Comparison of ENCODE assay signal across 19 cellular contexts in the genomic region with DNA sequence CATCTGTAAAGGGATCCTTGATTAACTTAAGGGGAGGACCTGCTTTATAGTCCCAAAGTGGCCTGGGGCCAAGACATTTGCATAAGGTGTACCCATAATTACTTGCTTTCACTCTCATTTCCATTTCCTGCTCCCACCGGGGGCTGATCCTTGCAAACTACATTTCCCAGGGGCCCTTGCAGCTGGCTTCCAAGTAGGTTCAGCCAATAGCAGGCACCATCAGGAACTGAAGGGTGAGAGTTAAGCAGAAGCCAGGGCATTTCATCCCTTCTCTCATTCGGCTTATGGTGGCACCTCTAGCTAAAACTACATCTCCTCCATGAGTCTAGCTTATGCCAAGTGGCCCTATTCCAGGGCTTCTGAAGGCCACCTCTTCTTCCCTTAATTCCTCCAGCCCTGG.
A peak's percentile ranks its signal among the peaks of the same experiment; 100 is the strongest.
DNase-seq lines count a peak whose midpoint lies in the region; ATAC-seq and TF ChIP-seq lines count a peak whose summit lies in the region.
"Had no signal": no experiment of that assay in that cellular context is flagged by ENCODE, and none has a peak within 500 bp of the region (broad histone marks: within the 10 kb centered on the region; RNA-seq: fewer than 3 reads in every experiment).

No MANE protein-coding gene starts in this region.

- H3K4me3 ChIP-seq in NB4 (ENCODE audit: low read depth, low read length) (no peak overlapping the region), trophoblast cell (ENCODE audit: low read depth, low read length) (no peak overlapping the region), gastrocnemius medialis (no peak overlapping the region), Peyer's patch (no peak overlapping the region)
- H3K4me3 ChIP-seq: colonic mucosa, tibial nerve had no signal

- H3K4me1 Mint-ChIP-seq in WTC11 = peaks cover 7% of the 10 kb centered on the region
- H3K4me1 Mint-ChIP-seq: IgD-negative memory B cell, T-helper 17 cell had no signal

- H3K36me3 ChIP-seq in trophoblast cell (ENCODE audit: control insufficient read depth in 1 of 2, insufficient read depth in 2 of 2, low read length in 2 of 2) (no peaks in the 10 kb centered on the region), gastrocnemius medialis (no peaks in the 10 kb centered on the region), Peyer's patch (no peaks in the 10 kb centered on the region)
- H3K36me3 ChIP-seq: colonic mucosa, tibial nerve had no signal

- H2AFZ ChIP-seq in trophoblast cell (ENCODE audit: insufficient read depth, low read length, poor library complexity) = peak overlapping the region; percentile 49
- H2AFZ ChIP-seq: parathyroid adenoma had no signal

- CTCF ChIA-PET in WTC11 (lab: Charles Lee) = interaction anchor here (0.7 to 2.1 kb wide), 7 partner anchors 9 to 403 kb away, joined by 3 to 13 read pairs (median 5); no protein-coding TSS in a partner anchor

- H3K23ac ChIP-seq in trophoblast cell (ENCODE audit: low read length) = no peak overlapping the region

- H3K79me2 ChIP-seq in trophoblast cell (ENCODE audit: control insufficient read depth, insufficient read depth, low read length, poor library complexity) = no peaks in the 10 kb centered on the region
- H3K79me2 ChIP-seq: parathyroid adenoma had no signal

- H3K36me3 Mint-ChIP-seq in WTC11 = no peaks in the 10 kb centered on the region

- H2BK5ac ChIP-seq in trophoblast cell (ENCODE audit: low read depth, low read length, poor library complexity) = no peak overlapping the region

- H3K9me3 Mint-ChIP-seq in WTC11 = peaks cover 4% of the 10 kb centered on the region; the same call in 1 of the 2 replicates

- TF ChIP-seq POLR2A in NB4 (IDR thresholded peaks at IDR 0.05; ENCODE audit: extremely low read depth, insufficient read length) (no peak), gastrocnemius medialis (IDR thresholded peaks at IDR 0.05) (no peak), Peyer's patch (IDR thresholded peaks at IDR 0.05) (no peak)

- peak overlapping the region; percentile 24 for H3K4me2 ChIP-seq in trophoblast cell (ENCODE audit: low read length)

- H3K27me3 Mint-ChIP-seq in WTC11 (ENCODE audit: low read depth) = no peaks in the 10 kb centered on the region; the same call in 1 of the 2 replicates

- H3K4me3 Mint-ChIP-seq in WTC11 = peak overlapping the region; percentile 0; the same call in 1 of the 2 replicates
- H3K4me3 Mint-ChIP-seq: CD4-positive, alpha-beta T cell; IgD-negative memory B cell; T-helper 17 cell had no signal

- no peaks in the 10 kb centered on the region for H3K9me3 ChIP-seq in trophoblast cell (ENCODE audit: insufficient read depth, low read depth, low read length)
- no peaks in the 10 kb centered on the region for H3K9me3 ChIP-seq in gastrocnemius medialis
- no peaks in the 10 kb centered on the region for H3K9me3 ChIP-seq in Peyer's patch
- H3K9me3 ChIP-seq: colonic mucosa, tibial nerve had no signal

- TF ChIP-seq CTCF in NB4 (IDR thresholded peaks at IDR 0.05; ENCODE audit: low read depth, low read length) (no peak), WTC11 (IDR thresholded peaks at IDR 0.05) (no peak), gastrocnemius medialis (IDR thresholded peaks at IDR 0.05 in 4 of 5, conservative IDR thresholded peaks at IDR 0.05 in 1 of 5) (no peak), Peyer's patch (IDR thresholded peaks at IDR 0.05) (no peak)

- no peak overlapping the region for H4K8ac ChIP-seq in trophoblast cell (ENCODE audit: low read depth, low read length)

- no peak overlapping the region for H2AK5ac ChIP-seq in trophoblast cell (ENCODE audit: low read length)

- H3K18ac ChIP-seq in trophoblast cell (ENCODE audit: low read length) = no peak overlapping the region

- DNase-seq in NCI-H748 (lab: John Stamatoyannopoulos, UW; ENCODE audit: unreplicated experiment) = peak; percentile 46
- DNase-seq in NCI-H748 treated with DMSO at 0.1 percent for 48 hours (lab: John Stamatoyannopoulos, UW) = no peak
- peak; percentile 41 for DNase-seq in NB4 (ENCODE audit: low read depth)
- peak; percentile 74 for DNase-seq in WTC11 (ENCODE audit: low spot score)
- DNase-seq in trophoblast cell = no peak
- no peak for DNase-seq in SIG-M5 treated with dmso at 0.1 percent for 504 hours (lab: John Stamatoyannopoulos, UW; ENCODE audit: unreplicated experiment)
- DNase-seq in gastrocnemius medialis = no peak
- no peak for DNase-seq in Peyer's patch
- DNase-seq: activated naive CD4-positive, alpha-beta T cell treated with anti-CD3 and anti-CD28 coated beads, Interleukin-2, amount 50 U/mL, for 16 hours; CD4-positive, alpha-beta T cell; colonic mucosa; left cardiac atrium; NCI-H1105; NCI-H2227 treated with DMSO at 0.1 percent for 48 hours; T-helper 17 cell had no signal

- WGBS in trophoblast cell (ENCODE audit: extremely low coverage, insufficient coverage, insufficient read length) = no CpG with 5 or more reads among the region's 2 CpGs

- H3K27me3 ChIP-seq in trophoblast cell (ENCODE audit: insufficient read depth, low read length) (no peaks in the 10 kb centered on the region), gastrocnemius medialis (no peaks in the 10 kb centered on the region), Peyer's patch (no peaks in the 10 kb centered on the region)
- H3K27me3 ChIP-seq: colonic mucosa, tibial nerve had no signal

- H3K79me1 ChIP-seq in trophoblast cell (ENCODE audit: low read length) = no peaks in the 10 kb centered on the region

- POLR2A ChIA-PET in WTC11 (lab: Charles Lee) = no interaction called here

- H4K12ac ChIP-seq in trophoblast cell (ENCODE audit: low read depth, low read length) = no peak overlapping the region

- no peak overlapping the region for H3K14ac ChIP-seq in trophoblast cell (ENCODE audit: low read length)

- no peaks in the 10 kb centered on the region for H3K4me1 ChIP-seq in trophoblast cell (ENCODE audit: control insufficient read depth in 1 of 2, insufficient read depth in 2 of 2, low read length in 2 of 2)
- H3K4me1 ChIP-seq in gastrocnemius medialis = no peaks in the 10 kb centered on the region
- no peaks in the 10 kb centered on the region for H3K4me1 ChIP-seq in Peyer's patch
- H3K4me1 ChIP-seq: colonic mucosa, parathyroid adenoma, tibial nerve had no signal

- in situ Hi-C loops in gastrocnemius medialis (cut with MboI; ENCODE audit: low sequenced_read_pairs in 4 of 4) = loop anchor here in 2 of 4 donors (25.0 kb wide), 1 partner anchor 1011 kb away; no protein-coding TSS in a partner anchor

- H3K4ac ChIP-seq in trophoblast cell (ENCODE audit: low read depth, low read length) = no peak overlapping the region

- no peak overlapping the region for H3K27ac Mint-ChIP-seq in WTC11
- H3K27ac Mint-ChIP-seq: CD4-positive, alpha-beta T cell; IgD-negative memory B cell; T-helper 17 cell had no signal

- no peak overlapping the region for H3K9ac ChIP-seq in trophoblast cell (ENCODE audit: low read length)
- H3K9ac ChIP-seq: parathyroid adenoma had no signal

- intact Hi-C loops in gastrocnemius medialis (cut with DNase I; ENCODE audit: low total_unique reads) = loop anchor here (5.0 kb wide), 1 partner anchor 594 kb away; no protein-coding TSS in a partner anchor

- H3K27ac ChIP-seq in trophoblast cell (ENCODE audit: low read depth, low read length) = no peak overlapping the region
- H3K27ac ChIP-seq in gastrocnemius medialis = no peak overlapping the region
- H3K27ac ChIP-seq in Peyer's patch = no peak overlapping the region
- H3K27ac ChIP-seq: colonic mucosa, parathyroid adenoma, tibial nerve had no signal

- H4K91ac ChIP-seq in trophoblast cell (ENCODE audit: low read depth, low read length) = no peak overlapping the region

- ATAC-seq in WTC11 (peak; percentile 100), gastrocnemius medialis (no peak)
- ATAC-seq: activated CD4-positive, CD25-positive, alpha-beta regulatory T cell treated with anti-CD3 and anti-CD28 coated beads, Interleukin-2, amount 50 U/mL, for 24 hours; left cardiac atrium; T-helper 17 cell had no signal

- no peak overlapping the region for H2BK120ac ChIP-seq in trophoblast cell (ENCODE audit: insufficient read depth, low read length, poor library complexity)

- no peak overlapping the region for H2BK12ac ChIP-seq in trophoblast cell (ENCODE audit: low read length)

TF ChIP-seq in WTC11, 78 proteins besides CTCF, POLR2A, EP300 and RAD21 (continues in another document):
- TF ChIP-seq, protein P1, sequence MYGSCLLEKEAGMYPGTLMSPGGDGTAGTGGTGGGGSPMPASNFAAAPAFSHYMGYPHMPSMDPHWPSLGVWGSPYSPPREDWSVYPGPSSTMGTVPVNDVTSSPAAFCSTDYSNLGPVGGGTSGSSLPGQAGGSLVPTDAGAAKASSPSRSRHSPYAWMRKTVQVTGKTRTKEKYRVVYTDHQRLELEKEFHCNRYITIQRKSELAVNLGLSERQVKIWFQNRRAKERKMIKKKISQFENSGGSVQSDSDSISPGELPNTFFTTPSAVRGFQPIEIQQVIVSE (CRISPR knock-in tag; IDR thresholded peaks at IDR 0.05; ENCODE audit: borderline replicate concordance) = no peak
- no peak for TF ChIP-seq RELA (CRISPR knock-in tag; IDR thresholded peaks at IDR 0.05; ENCODE audit: borderline replicate concordance)
- no peak for TF ChIP-seq ETV6 (CRISPR knock-in tag; IDR thresholded peaks at IDR 0.05)
- TF ChIP-seq, protein P2, sequence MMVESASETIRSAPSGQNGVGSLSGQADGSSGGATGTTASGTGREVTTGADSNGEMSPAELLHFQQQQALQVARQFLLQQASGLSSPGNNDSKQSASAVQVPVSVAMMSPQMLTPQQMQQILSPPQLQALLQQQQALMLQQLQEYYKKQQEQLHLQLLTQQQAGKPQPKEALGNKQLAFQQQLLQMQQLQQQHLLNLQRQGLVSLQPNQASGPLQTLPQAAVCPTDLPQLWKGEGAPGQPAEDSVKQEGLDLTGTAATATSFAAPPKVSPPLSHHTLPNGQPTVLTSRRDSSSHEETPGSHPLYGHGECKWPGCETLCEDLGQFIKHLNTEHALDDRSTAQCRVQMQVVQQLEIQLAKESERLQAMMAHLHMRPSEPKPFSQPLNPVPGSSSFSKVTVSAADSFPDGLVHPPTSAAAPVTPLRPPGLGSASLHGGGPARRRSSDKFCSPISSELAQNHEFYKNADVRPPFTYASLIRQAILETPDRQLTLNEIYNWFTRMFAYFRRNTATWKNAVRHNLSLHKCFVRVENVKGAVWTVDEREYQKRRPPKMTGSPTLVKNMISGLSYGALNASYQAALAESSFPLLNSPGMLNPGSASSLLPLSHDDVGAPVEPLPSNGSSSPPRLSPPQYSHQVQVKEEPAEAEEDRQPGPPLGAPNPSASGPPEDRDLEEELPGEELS (CRISPR knock-in tag; IDR thresholded peaks at IDR 0.05) = no peak
- 0 out of 2 replicates have a peak, but pooled peaks have one; percentile 18 for TF ChIP-seq NFYB (CRISPR knock-in tag; conservative IDR thresholded peaks at IDR 0.05; ENCODE audit: low read depth)
- no peak for TF ChIP-seq ZNF263 (CRISPR knock-in tag; IDR thresholded peaks at IDR 0.05; ENCODE audit: low read depth)
- no peak for TF ChIP-seq NR2C2 (CRISPR knock-in tag; IDR thresholded peaks at IDR 0.05)

Comparison
In these comparisons a context has a peak if more than half of its experiments do, and no peak if none do; other contexts are left out.
1. DNase-seq: peak in NCI-H748 (single experiment), NB4 (single experiment) and WTC11 (single experiment); none in NCI-H748 treated with DMSO at 0.1 percent for 48 hours (single experiment), trophoblast cell (0 of 2), SIG-M5 treated with dmso at 0.1 percent for 504 hours (single experiment), gastrocnemius medialis (0 of 2) and Peyer's patch (0 of 3).